Comparison of ENCODE assay signal across 2 cellular contexts in genomic region chr16:50763211-50763610, GRCh38.
TF ChIP-seq lines count a peak whose summit lies in the region.

No MANE protein-coding gene starts in this region.

TF ChIP-seq in IMR-90, 13 proteins besides CTCF, POLR2A, EP300 and RAD21:
- no peak for TF ChIP-seq RCOR1 (IDR thresholded peaks at IDR 0.05; ENCODE audit: insufficient replicate concordance, low read length)
- TF ChIP-seq FOS (IDR thresholded peaks at IDR 0.05; ENCODE audit: low read depth, low read length): no peak
- TF ChIP-seq BHLHE40 (IDR thresholded peaks at IDR 0.05; ENCODE audit: low read depth, low read length): no peak
- TF ChIP-seq MAFK (IDR thresholded peaks at IDR 0.05; ENCODE audit: low read depth, low read length): peak; percentile 22; the same call in 1 of the 2 replicates
- TF ChIP-seq NFE2L2 (IDR thresholded peaks at IDR 0.05; ENCODE audit: low read depth, low read length): peak; percentile 82

TF ChIP-seq in K562, 482 proteins besides CTCF, POLR2A, EP300 and RAD21 (continues in another document):
- TF ChIP-seq ZNF668 (CRISPR knock-in tag; IDR thresholded peaks at IDR 0.05): no peak
- TF ChIP-seq HLTF (IDR thresholded peaks at IDR 0.05): no peak
- TF ChIP-seq NR4A1 (CRISPR knock-in tag; IDR thresholded peaks at IDR 0.05): no peak
- TF ChIP-seq NR4A1 (tag; IDR thresholded peaks at IDR 0.05): no peak
- no peak for TF ChIP-seq ZNF586 (CRISPR knock-in tag; conservative IDR thresholded peaks at IDR 0.05)
- no peak for TF ChIP-seq ADNP (tag; IDR thresholded peaks at IDR 0.05)
- 0 out of 2 replicates have a peak, but pooled peaks have one; percentile 25 for TF ChIP-seq FOSL1 (tag; conservative IDR thresholded peaks at IDR 0.05)
- no peak for TF ChIP-seq GMEB1 (CRISPR knock-in tag; IDR thresholded peaks at IDR 0.05)
- peak; percentile 84 for TF ChIP-seq MAFF (IDR thresholded peaks at IDR 0.05; ENCODE audit: low read length)
- TF ChIP-seq ZBTB33 (CRISPR knock-in tag; IDR thresholded peaks at IDR 0.05): no peak
- no peak for TF ChIP-seq TAF1 (IDR thresholded peaks at IDR 0.05; ENCODE audit: control insufficient read depth, extremely low read depth, insufficient read depth, low read length, severe bottlenecking)
- TF ChIP-seq TCFL5 (CRISPR knock-in tag; conservative IDR thresholded peaks at IDR 0.05): no peak
- TF ChIP-seq SMARCA4 (IDR thresholded peaks at IDR 0.05): peak; percentile 33; the same call in 1 of the 2 replicates
- no peak for TF ChIP-seq ZBTB17 (CRISPR knock-in tag; IDR thresholded peaks at IDR 0.05)
- no peak for TF ChIP-seq CBX5 (IDR thresholded peaks at IDR 0.05; ENCODE audit: borderline replicate concordance, low read depth)
- TF ChIP-seq FOXJ2 (tag; IDR thresholded peaks at IDR 0.05): no peak
- no peak for TF ChIP-seq ZNF589 (CRISPR knock-in tag; IDR thresholded peaks at IDR 0.05; ENCODE audit: low read depth)
- no peak for TF ChIP-seq FOXK1 (CRISPR knock-in tag; IDR thresholded peaks at IDR 0.05; ENCODE audit: borderline replicate concordance)
- no peak for TF ChIP-seq ZNF280B (CRISPR knock-in tag; IDR thresholded peaks at IDR 0.05)
- TF ChIP-seq NFE2 (IDR thresholded peaks at IDR 0.05; ENCODE audit: low read depth): peak; percentile 89
- peak; percentile 85 for TF ChIP-seq MAFK (IDR thresholded peaks at IDR 0.05; ENCODE audit: low read length)
- TF ChIP-seq RFX5 (IDR thresholded peaks at IDR 0.05; ENCODE audit: low read depth, low read length): no peak
- no peak for TF ChIP-seq ZNF512 (tag; IDR thresholded peaks at IDR 0.05)
- peak; percentile 38; the same call in 1 of the 2 replicates for TF ChIP-seq BACH1 (tag; IDR thresholded peaks at IDR 0.05)
- TF ChIP-seq ZNF282 (CRISPR knock-in tag; IDR thresholded peaks at IDR 0.05): no peak
- no peak for TF ChIP-seq THRAP3 (IDR thresholded peaks at IDR 0.05; ENCODE audit: borderline replicate concordance)
- TF ChIP-seq ZNF146 (CRISPR knock-in tag; IDR thresholded peaks at IDR 0.05; ENCODE audit: unreplicated experiment): no peak
- TF ChIP-seq MAFG (tag; conservative IDR thresholded peaks at IDR 0.05): peak; percentile 92
- TF ChIP-seq ZNF445 (CRISPR knock-in tag; IDR thresholded peaks at IDR 0.05; ENCODE audit: low read depth): no peak
- TF ChIP-seq ZNF76 (CRISPR knock-in tag; IDR thresholded peaks at IDR 0.05; ENCODE audit: borderline replicate concordance): no peak
- TF ChIP-seq ZNF780A (CRISPR knock-in tag; IDR thresholded peaks at IDR 0.05): no peak
- 0 out of 2 replicates have a peak, but pooled peaks have one; percentile 23 for TF ChIP-seq ZNF592 (IDR thresholded peaks at IDR 0.05)
- no peak for TF ChIP-seq FIP1L1 (IDR thresholded peaks at IDR 0.05; ENCODE audit: low read depth, low read length, poor library complexity, severe bottlenecking)
- no peak for TF ChIP-seq THAP12 (CRISPR knock-in tag; IDR thresholded peaks at IDR 0.05)
- TF ChIP-seq JUND (IDR thresholded peaks at IDR 0.05; ENCODE audit: borderline replicate concordance, low read depth, low read length): no peak
- 0 out of 3 replicates have a peak, but pooled peaks have one; percentile 32 for TF ChIP-seq JUND (tag; IDR thresholded peaks at IDR 0.05; ENCODE audit: borderline replicate concordance, low read depth, low read length)
- TF ChIP-seq HMGXB4 (CRISPR knock-in tag; IDR thresholded peaks at IDR 0.05): no peak
- TF ChIP-seq EP400 (IDR thresholded peaks at IDR 0.05): no peak; the same call in 1 of the 2 replicates
- TF ChIP-seq DEAF1 (CRISPR knock-in tag; IDR thresholded peaks at IDR 0.05): no peak
- no peak for TF ChIP-seq SUPT5H (IDR thresholded peaks at IDR 0.05)
- peak; percentile 94 for TF ChIP-seq ZNF316 (IDR thresholded peaks at IDR 0.05)
- TF ChIP-seq CLOCK (CRISPR knock-in tag; IDR thresholded peaks at IDR 0.05; ENCODE audit: borderline replicate concordance): no peak
